ENCODE assay signal across 8 cellular contexts in the genomic region with DNA sequence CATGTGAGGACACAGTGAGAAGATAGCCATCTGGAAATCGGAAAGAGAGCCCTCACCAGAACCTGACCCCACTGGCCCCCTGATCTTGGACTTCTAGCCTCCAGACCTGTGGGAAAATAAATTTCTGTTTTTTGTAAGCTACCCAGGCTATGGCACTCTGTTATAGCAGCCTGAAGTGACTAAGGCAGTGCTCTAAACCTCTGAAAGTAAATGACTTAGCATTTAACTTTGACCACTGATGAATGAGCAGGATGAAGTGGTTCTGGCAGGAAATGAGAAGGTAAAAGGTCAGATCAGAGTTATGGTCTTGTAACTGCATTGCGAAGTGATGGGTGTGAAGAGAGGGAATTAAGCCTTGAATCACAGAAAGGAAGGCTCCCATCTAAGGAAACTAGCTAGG. TPM values are rescaled to one million over a fixed set of nuclear protein-coding genes. Genes with fewer than 3 reads are reported as not detected.
A peak's percentile ranks its signal among the peaks of the same experiment; 100 is the strongest.
DNase-seq lines count a peak whose midpoint lies in the region; ATAC-seq and TF ChIP-seq lines count a peak whose summit lies in the region.

No MANE protein-coding gene starts in this region.

- DNase-seq in AG09309 (ENCODE audit: low read depth) (peak; percentile 42), KBM-7 (peak; percentile 27), fibroblast of peridontal ligament (ENCODE audit: extremely low read depth) (peak; percentile 55), D341Med (ENCODE audit: low spot score) (no peak), dorsolateral prefrontal cortex (no peak)
- no peak for DNase-seq in stimulated activated CD4-positive, alpha-beta T cell treated with anti-CD3 and anti-CD28 coated beads, Interleukin-15, amount 100 ng/mL, for 24 hours
- no peak for DNase-seq in activated CD4-positive, alpha-beta T cell treated with anti-CD3 and anti-CD28 coated beads for 48 hours

- intact Hi-C loops in dorsolateral prefrontal cortex (cut with DNase I) = no loop called here

- TF ChIP-seq CTCF in AG09309 (IDR thresholded peaks at IDR 0.05; ENCODE audit: control insufficient read depth, insufficient read depth, low read depth, low read length, missing control alignments) (no peak), dorsolateral prefrontal cortex (IDR thresholded peaks at IDR 0.05 in 54 of 56, conservative IDR thresholded peaks at IDR 0.05 in 2 of 56; ENCODE audit: low read depth in 1 of 56, partially characterized antibody in 56 of 56) (no peak)

- no peak overlapping the region for H3K27ac ChIP-seq in dorsolateral prefrontal cortex

- ATAC-seq in GM21360 (IDR thresholded peaks at IDR 0.05; ENCODE audit: unreplicated experiment) = peak; percentile 44

- no peaks in the 10 kb centered on the region for H3K27me3 ChIP-seq in dorsolateral prefrontal cortex

- H3K4me3 ChIP-seq in AG09309 (ENCODE audit: control insufficient read depth, low read depth, low read length) (no peak overlapping the region), dorsolateral prefrontal cortex (no peak overlapping the region)

- in situ Hi-C loops in KBM-7 (cut with MboI; ENCODE audit: low pct_unique_long_range_greater_than_20kb, low sequenced_read_pairs) = no loop called here

RNA-seq across cellular contexts. Expression of gene GPAT3, which starts 17.0 kb away (rescaled TPM):
- total RNA-seq in dorsolateral prefrontal cortex = 10 to 100 TPM in 1 of 120 experiments, 1 to 10 TPM in 119; 1.0 to 11.2 (median 4.2) TPM

Comparison
In these comparisons a context has a peak if more than half of its experiments do, and no peak if none do; other contexts are left out.
1. DNase-seq: peak in AG09309 (single experiment), KBM-7 (single experiment) and fibroblast of peridontal ligament (single experiment); none in stimulated activated CD4-positive, alpha-beta T cell treated with anti-CD3 and anti-CD28 coated beads, Interleukin-15, amount 100 ng/mL, for 24 hours (single experiment), D341Med (single experiment), dorsolateral prefrontal cortex (0 of 10) and activated CD4-positive, alpha-beta T cell treated with anti-CD3 and anti-CD28 coated beads for 48 hours (single experiment).